In genomic region chr16:69763557-69763942, GRCh38 we compare ENCODE assay signal across 1 cellular context.
TF ChIP-seq lines count a peak whose summit lies in the region.

No MANE protein-coding gene starts in this region.

TF ChIP-seq in K562, 482 proteins besides CTCF, POLR2A, EP300 and RAD21:
- TF ChIP-seq MTA2 (IDR thresholded peaks at IDR 0.05; ENCODE audit: low read depth) (no peak), CREB3L1 (IDR thresholded peaks at IDR 0.05; ENCODE audit: borderline replicate concordance, low read depth) (no peak)
